28 cellular contexts compared by ENCODE assay signal in genomic region chr7:110675383-110676103, GRCh38.
A peak's percentile ranks its signal among the peaks of the same experiment; 100 is the strongest.
DNase-seq lines count a peak whose midpoint lies in the region; ATAC-seq and FAIRE-seq lines count a peak whose summit lies in the region.
"Had no signal": no experiment of that assay in that cellular context is flagged by ENCODE, and none has a peak within 500 bp of the region (broad histone marks: within the 10 kb centered on the region; RNA-seq: fewer than 3 reads in every experiment).

No MANE protein-coding gene starts in this region.

- DNase-seq in kidney tubule cell (ENCODE audit: low spot score): peak; percentile 29
- DNase-seq in HuH-7.5 (ENCODE audit: low spot score): no peak
- no peak for DNase-seq in C1 segment of cervical spinal cord (lab: John Stamatoyannopoulos, UW)
- DNase-seq in urothelium cell line (ENCODE audit: low spot score): no peak
- DNase-seq: activated CD8-positive, alpha-beta T cell treated with anti-CD3 and anti-CD28 coated beads, Interleukin-2, amount 10 ng/mL, durations not matched to agents 7 days and 5 days; activated naive CD8-positive, alpha-beta T cell treated with anti-CD3 and anti-CD28 coated beads, Interleukin-2, amount 10 ng/mL, durations not matched to agents 7 days and 5 days; Calu3; caudate nucleus; cortex of kidney; foreskin keratinocyte; heart left ventricle; kidney; midbrain; naive thymus-derived CD4-positive, alpha-beta T cell; NCI-H1048; NCI-H1694 treated with DMSO at 0.1 percent for 48 hours; NCI-H2171 treated with DMSO at 0.1 percent for 48 hours; NCI-H524; PC-9; SHP77; sigmoid colon; stimulated activated CD4-positive, alpha-beta T cell treated with anti-CD3 and anti-CD28 coated beads, Interleukin-4, amount 100 ng/mL, for 4 hours; upper lobe of left lung had no signal

- ATAC-seq in GM18858 (IDR thresholded peaks at IDR 0.05; ENCODE audit: unreplicated experiment): peak; percentile 57
- peak; percentile 50 for ATAC-seq in GM19468 (IDR thresholded peaks at IDR 0.05; ENCODE audit: extremely low read depth, unreplicated experiment)
- ATAC-seq in HG03175 (IDR thresholded peaks at IDR 0.05; ENCODE audit: unreplicated experiment): peak; percentile 78
- ATAC-seq: activated CD8-positive, alpha-beta T cell treated with anti-CD3 and anti-CD28 coated beads, Interleukin-2, amount 10 ng/mL, durations not matched to agents 7 days and 5 days; foreskin keratinocyte; heart left ventricle; naive thymus-derived CD4-positive, alpha-beta T cell; stimulated activated memory B cell treated with anti-CD40 and anti-IgM and Interleukin-4, amounts not matched to agents 10 μg/mL and 1 μg/mL and 100 μg/mL, for 72 hours had no signal

- FAIRE-seq in urothelium cell line (lab: Jason Lieb, UNC): no peak
- FAIRE-seq: astrocyte, kidney had no signal
